In the genomic region with DNA sequence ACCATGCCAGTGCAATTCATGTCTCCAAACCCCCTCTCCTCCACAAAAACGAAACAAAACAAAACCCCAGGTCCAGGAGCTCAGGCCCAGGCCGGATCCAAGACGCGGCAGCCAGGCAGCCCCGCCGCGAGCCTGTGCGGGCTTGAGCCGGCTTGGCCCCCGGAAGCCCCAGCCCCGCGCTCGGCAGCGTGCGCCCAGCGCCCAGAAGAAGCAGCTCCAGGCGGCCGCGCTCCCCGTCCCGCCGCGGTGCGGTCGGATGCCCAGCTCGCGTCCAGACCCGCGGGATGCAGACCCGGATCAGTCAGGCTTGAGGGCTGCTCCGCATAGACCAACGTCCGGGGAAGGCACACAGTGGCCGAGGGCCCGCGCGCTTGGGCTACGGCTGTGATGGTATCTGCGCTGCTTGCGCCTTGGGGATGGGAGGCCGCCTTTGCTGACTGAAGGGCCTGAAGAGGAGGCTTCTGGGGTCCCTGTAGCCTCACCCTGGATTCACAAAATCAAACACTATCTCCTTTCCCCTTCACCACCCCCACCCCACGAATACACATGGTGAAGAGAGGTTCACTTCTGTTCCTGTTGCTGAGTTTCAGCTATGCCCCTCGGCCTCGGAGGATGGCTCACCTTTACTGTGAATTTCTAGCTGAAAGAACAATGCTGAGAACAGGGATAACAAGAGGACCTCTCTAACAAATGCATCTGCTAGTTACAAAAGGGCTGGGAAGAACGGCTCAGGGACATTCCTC, we compare ENCODE assay signal across 11 cellular contexts.
DNase-seq lines count a peak whose midpoint lies in the region; ATAC-seq and TF ChIP-seq lines count a peak whose summit lies in the region.
"Had no signal": no experiment of that assay in that cellular context is flagged by ENCODE, and none has a peak within 500 bp of the region (broad histone marks: within the 10 kb centered on the region; RNA-seq: fewer than 3 reads in every experiment).

No MANE protein-coding gene starts in this region.

- 1 to 9% methylated on average over 7 to 40 of the region's 45 CpGs for WGBS in testis, 2 donors

- no peak overlapping the region for H3K4me3 ChIP-seq in testis

- in situ Hi-C loops in T47D (cut with HindIII; ENCODE audit: low pct_unique_long_range_greater_than_20kb, low sequenced_read_pairs): no loop called here

- no peak for TF ChIP-seq POLR2A in testis (IDR thresholded peaks at IDR 0.05)

- intact Hi-C loops in testis (cut with DNase I; ENCODE audit: low total_unique reads): no loop called here

- DNase-seq in DMS 273 (lab: John Stamatoyannopoulos, UW; ENCODE audit: unreplicated experiment) (peak; percentile 35), DMS 273 treated with DMSO at 0.1 percent for 48 hours (lab: John Stamatoyannopoulos, UW) (no peak), T47D (ENCODE audit: low read depth in 1 of 2, low spot score in 1 of 2) (peak; percentile 55 to 80), left kidney (ENCODE audit: low read depth, low spot score) (peak; percentile 65), testis (peak; percentile 34), NCI-H1105 (lab: John Stamatoyannopoulos, UW) (no peak), NCI-H2029 (lab: John Stamatoyannopoulos, UW) (no peak)
- DNase-seq: kidney glomerular epithelial cell; stimulated activated CD4-positive, alpha-beta T cell treated with anti-CD3 and anti-CD28 coated beads, Interleukin-4, amount 100 ng/mL, for 4 hours had no signal

- no peaks in the 10 kb centered on the region for H3K36me3 ChIP-seq in testis (ENCODE audit: low read depth, missing control alignments)

- peaks cover 13% of the 10 kb centered on the region for H3K4me1 ChIP-seq in testis

- H3K27me3 ChIP-seq in testis: no peaks in the 10 kb centered on the region

- no peak for TF ChIP-seq CTCF in testis (IDR thresholded peaks at IDR 0.05)

- H3K9me3 ChIP-seq in testis: no peaks in the 10 kb centered on the region

- ATAC-seq in HG02571 (IDR thresholded peaks at IDR 0.05; ENCODE audit: unreplicated experiment): no peak

- no peak overlapping the region for H3K27ac ChIP-seq in testis
- H3K27ac ChIP-seq: 22Rv1 had no signal

Comparison
In these comparisons a context has a peak if more than half of its experiments do, and no peak if none do; other contexts are left out.
1. DNase-seq: peak in DMS 273 (single experiment), T47D (2 of 2), left kidney (single experiment) and testis (single experiment); none in DMS 273 treated with DMSO at 0.1 percent for 48 hours (single experiment), NCI-H1105 (single experiment) and NCI-H2029 (single experiment).